Comparison of ENCODE assay signal across 24 cellular contexts in genomic region chr5:35365756-35366155, GRCh38.
"Had no signal": no experiment of that assay in that cellular context is flagged by ENCODE, and none has a peak within 500 bp of the region (broad histone marks: within the 10 kb centered on the region; RNA-seq: fewer than 3 reads in every experiment).

No MANE protein-coding gene starts in this region.

- H3K4me3 ChIP-seq: adrenal gland, SK-N-MC had no signal

- DNase-seq: activated CD4-positive, alpha-beta memory T cell treated with anti-CD3 and anti-CD28 coated beads, Interleukin-2, amount 10 ng/mL, durations not matched to agents 7 days and 5 days; activated CD4-positive, alpha-beta T cell treated with anti-CD3 and anti-CD28 coated beads for 36 hours; activated CD4-positive, alpha-beta T cell treated with anti-CD3 and anti-CD28 coated beads, Interleukin-2, amount 50 U/mL, for 1 hour; activated CD4-positive, CD25-positive, alpha-beta regulatory T cell; activated naive CD4-positive, alpha-beta T cell treated with anti-CD3 and anti-CD28 coated beads, Interleukin-2, amount 50 U/mL, for 16 hours; activated naive CD8-positive, alpha-beta T cell treated with anti-CD3 and anti-CD28 coated beads, Interleukin-2, amount 10 ng/mL, durations not matched to agents 7 days and 5 days; activated T-cell treated with anti-CD3 and anti-CD28 coated beads, Interleukin-2, amount 50 U/mL, for 72 hours; adrenal gland; aorta; Kasumi-1; KBM-7; NCI-H1092; NCI-H1417; NCI-H1930; NCI-H2107; NCI-H2171 treated with DMSO at 0.1 percent for 48 hours; NCI-H226; NCI-H510A; NCI-H526 treated with DMSO at 0.1 percent for 48 hours; RPMI8226; T-cell; T-helper 2 cell; T1000 had no signal
